Comparison of ENCODE assay signal across 1 cellular context in genomic region chr4:47500776-47501175, GRCh38.
TF ChIP-seq lines count a peak whose summit lies in the region.

No MANE protein-coding gene starts in this region.

TF ChIP-seq in GM23338, 12 proteins besides CTCF, POLR2A, EP300 and RAD21:
- TF ChIP-seq REST (IDR thresholded peaks at IDR 0.05; ENCODE audit: unreplicated experiment) (no peak), NANOG (IDR thresholded peaks at IDR 0.05; ENCODE audit: borderline replicate concordance) (no peak), ZNF331 (CRISPR knock-in tag; IDR thresholded peaks at IDR 0.05; ENCODE audit: low read depth) (no peak), JUNB (IDR thresholded peaks at IDR 0.05; ENCODE audit: unreplicated experiment) (no peak)
